ENCODE assay signal across 10 cellular contexts in genomic region chr6:42448906-42449659, GRCh38. TPM values are rescaled to one million over a fixed set of nuclear protein-coding genes. Genes with fewer than 3 reads are reported as not detected.
A peak's percentile ranks its signal among the peaks of the same experiment; 100 is the strongest.
DNase-seq lines count a peak whose midpoint lies in the region; ATAC-seq and TF ChIP-seq lines count a peak whose summit lies in the region.
"Had no signal": no experiment of that assay in that cellular context is flagged by ENCODE, and none has a peak within 500 bp of the region (broad histone marks: within the 10 kb centered on the region; RNA-seq: fewer than 3 reads in every experiment).

No MANE protein-coding gene starts in this region.

- peaks cover 50% of the 10 kb centered on the region for H3K4me1 Mint-ChIP-seq in MCF 10A (ENCODE audit: insufficient read depth, unreplicated experiment)
- peaks cover 65% of the 10 kb centered on the region for H3K4me1 Mint-ChIP-seq in activated CD8-positive, alpha-beta T cell treated with anti-CD3 and anti-CD28 coated beads for 36 hours (ENCODE audit: low read depth)

- peak overlapping the region; percentile 61 for H3K27ac Mint-ChIP-seq in MCF 10A (ENCODE audit: low read depth, unreplicated experiment)
- H3K27ac Mint-ChIP-seq in activated CD8-positive, alpha-beta T cell treated with anti-CD3 and anti-CD28 coated beads for 36 hours, result peak overlapping the region; percentile 93
- H3K27ac Mint-ChIP-seq: naive B cell had no signal

- no peak overlapping the region for H3K9ac ChIP-seq in iPS-15b (ENCODE audit: low read depth, low read length)

- H3K9me3 ChIP-seq in breast epithelium (no peaks in the 10 kb centered on the region), iPS-15b (ENCODE audit: control insufficient read depth, insufficient read depth, low read length) (no peaks in the 10 kb centered on the region), upper lobe of right lung (no peaks in the 10 kb centered on the region)

- TSS peak; percentile 19 for BruUV-seq in MCF 10A (replicated peaks; lab: Mats Ljungman, UMichigan)

- CTCF ChIA-PET in MCF 10A (lab: Yijun Ruan, JAX), result interaction anchor here (0.6 to 2.1 kb wide), 9 partner anchors 34 to 213 kb away, joined by 3 to 7 read pairs (median 3); no protein-coding TSS in a partner anchor
- CTCF ChIA-PET in activated CD8-positive, alpha-beta T cell treated with anti-CD3 and anti-CD28 coated beads for 36 hours (lab: Charles Lee), result interaction anchor here (0.8 to 8.7 kb wide), 8 partner anchors 11 to 139 kb away, joined by 3 to 56 read pairs (median 6); no protein-coding TSS in a partner anchor

- H3K9me3 Mint-ChIP-seq in MCF 10A (ENCODE audit: unreplicated experiment), result no peaks in the 10 kb centered on the region
- H3K9me3 Mint-ChIP-seq in activated CD8-positive, alpha-beta T cell treated with anti-CD3 and anti-CD28 coated beads for 36 hours, result peaks cover 2% of the 10 kb centered on the region
- H3K9me3 Mint-ChIP-seq: naive B cell had no signal

- H3K27ac ChIP-seq in breast epithelium (peak overlapping the region in 1 of 2 donors; percentile 11), upper lobe of right lung (no peak overlapping the region)

- peak overlapping the region; percentile 91 for H3K4me3 Mint-ChIP-seq in MCF 10A (ENCODE audit: unreplicated experiment)
- H3K4me3 Mint-ChIP-seq in activated CD8-positive, alpha-beta T cell treated with anti-CD3 and anti-CD28 coated beads for 36 hours, result peak overlapping the region; percentile 97

- H3K4me1 ChIP-seq in breast epithelium (no peaks in the 10 kb centered on the region), iPS-15b (ENCODE audit: control insufficient read depth, insufficient read depth, low read length) (peaks cover 26% of the 10 kb centered on the region), upper lobe of right lung (peaks cover 21% of the 10 kb centered on the region)

- TF ChIP-seq CTCF in MCF 10A (IDR thresholded peaks at IDR 0.05; ENCODE audit: unreplicated experiment) (no peak), breast epithelium (IDR thresholded peaks at IDR 0.05) (no peak), upper lobe of right lung (IDR thresholded peaks at IDR 0.05) (no peak)
- no peak for TF ChIP-seq CTCF in activated CD8-positive, alpha-beta T cell treated with anti-CD3 and anti-CD28 coated beads for 36 hours (IDR thresholded peaks at IDR 0.05)

- H3K4me3 ChIP-seq in breast epithelium, result peak overlapping the region in 1 of 3 donors; percentile 76
- peak overlapping the region; percentile 89 for H3K4me3 ChIP-seq in iPS-15b (ENCODE audit: low read depth, low read length)
- H3K4me3 ChIP-seq in upper lobe of right lung, result peak overlapping the region; percentile 85

- H3K36me3 ChIP-seq in breast epithelium (no peaks in the 10 kb centered on the region), iPS-15b (ENCODE audit: control insufficient read depth, insufficient read depth, low read length) (no peaks in the 10 kb centered on the region), upper lobe of right lung (no peaks in the 10 kb centered on the region)

- no peak for TF ChIP-seq POLR2A in breast epithelium (IDR thresholded peaks at IDR 0.05)

- no peaks in the 10 kb centered on the region for H3K27me3 Mint-ChIP-seq in MCF 10A (ENCODE audit: insufficient read depth, unreplicated experiment)
- peaks cover 2% of the 10 kb centered on the region for H3K27me3 Mint-ChIP-seq in activated CD8-positive, alpha-beta T cell treated with anti-CD3 and anti-CD28 coated beads for 36 hours

- no peaks in the 10 kb centered on the region for H3K36me3 Mint-ChIP-seq in MCF 10A (ENCODE audit: insufficient read depth, unreplicated experiment)
- peaks cover 11% of the 10 kb centered on the region for H3K36me3 Mint-ChIP-seq in activated CD8-positive, alpha-beta T cell treated with anti-CD3 and anti-CD28 coated beads for 36 hours (ENCODE audit: low read depth)
- H3K36me3 Mint-ChIP-seq: naive B cell had no signal

- POLR2A ChIA-PET in MCF 10A (lab: Yijun Ruan, JAX), result interaction anchor here (0.6 to 9.7 kb wide), 15 partner anchors 9 to 715 kb away, joined by 3 to 227 read pairs (median 3); partner anchors contain the start of genes KLHDC3 and UBR2
- POLR2A ChIA-PET in activated CD8-positive, alpha-beta T cell treated with anti-CD3 and anti-CD28 coated beads for 36 hours (lab: Charles Lee), result interaction anchor here (0.7 to 8.3 kb wide), 8 partner anchors 20 to 171 kb away, joined by 3 to 72 read pairs (median 4); no protein-coding TSS in a partner anchor

- H3K27me3 ChIP-seq in breast epithelium, result no peaks in the 10 kb centered on the region
- no peaks in the 10 kb centered on the region for H3K27me3 ChIP-seq in iPS-15b (ENCODE audit: control insufficient read depth, insufficient read depth, low read length)
- H3K27me3 ChIP-seq in upper lobe of right lung, result no peaks in the 10 kb centered on the region

- intact Hi-C loops in MCF 10A (cut with micrococcal nuclease) (no loop called here), breast epithelium (cut with DNase I; ENCODE audit: low total_unique reads) (loop anchor here (5.0 kb wide), 1 partner anchor 1158 kb away; no protein-coding TSS in a partner anchor), upper lobe of right lung (cut with DNase I) (no loop called here)
- intact Hi-C loops in activated CD8-positive, alpha-beta T cell treated with anti-CD3 and anti-CD28 coated beads for 36 hours (cut with micrococcal nuclease), result no loop called here

- DNase-seq in MCF 10A (ENCODE audit: unreplicated experiment) (no peak), breast epithelium (ENCODE audit: low spot score in 2 of 2) (no peak), upper lobe of right lung (no peak), putamen (ENCODE audit: low spot score) (no peak), NCI-H345 treated with DMSO at 0.1 percent for 48 hours (lab: John Stamatoyannopoulos, UW; ENCODE audit: unreplicated experiment) (no peak)
- DNase-seq in activated CD8-positive, alpha-beta T cell treated with anti-CD3 and anti-CD28 coated beads for 36 hours, result no peak
- DNase-seq: activated CD4-positive, CD25-positive, alpha-beta regulatory T cell treated with anti-CD3 and anti-CD28 coated beads, Interleukin-2, amount 50 U/mL, for 72 hours; naive B cell had no signal

- no peak for ATAC-seq in activated CD8-positive, alpha-beta T cell treated with anti-CD3 and anti-CD28 coated beads for 36 hours
- ATAC-seq in upper lobe of right lung (no peak), HG02970 (IDR thresholded peaks at IDR 0.05; ENCODE audit: low FRiP score, unreplicated experiment) (no peak)

RNA-seq across cellular contexts. Expression of gene TRERF1, which starts 2.6 kb away (rescaled TPM):
- total RNA-seq in MCF 10A (2022) (9.4 and 12.0 TPM in 2 replicates), breast epithelium (1 to 10 TPM; 3.9 to 5.4 (median 4.1) TPM), upper lobe of right lung (3.8 TPM)
- total RNA-seq in activated CD8-positive, alpha-beta T cell treated with anti-CD3 and anti-CD28 coated beads for 36 hours, result 1 to 10 TPM; 6.5 to 6.9 TPM
